1 cellular context compared by ENCODE assay signal in genomic region chr10:48517911-48518321, GRCh38.
TF ChIP-seq lines count a peak whose summit lies in the region.

No MANE protein-coding gene starts in this region.

TF ChIP-seq in HepG2, 621 proteins besides CTCF, POLR2A, EP300 and RAD21 (continued from another document):
- no peak for TF ChIP-seq NCOR1 (IDR thresholded peaks at IDR 0.05; ENCODE audit: borderline replicate concordance, low read length)
